Comparison of ENCODE assay signal across 9 cellular contexts in the genomic region with DNA sequence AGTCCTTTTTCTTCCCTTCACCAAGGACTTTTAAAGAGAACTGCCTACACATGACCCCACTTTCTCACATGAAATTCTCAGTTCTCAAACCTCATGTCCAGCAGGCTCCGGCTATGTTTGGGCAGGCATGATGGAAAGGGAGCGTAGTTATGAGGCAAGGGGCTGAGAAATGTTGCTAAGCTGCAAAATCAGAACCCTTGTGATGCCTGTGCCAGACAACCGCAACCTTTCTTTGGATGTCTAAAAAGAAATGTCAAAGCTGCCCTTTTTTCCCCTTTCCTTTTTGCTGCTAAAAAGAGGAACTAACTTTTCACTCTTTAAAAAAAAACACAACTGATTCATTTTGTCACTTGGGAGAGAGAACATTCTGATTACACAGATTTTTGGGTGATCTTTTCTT. TPM values are rescaled to one million over a fixed set of nuclear protein-coding genes. Genes with fewer than 3 reads are reported as not detected.
DNase-seq lines count a peak whose midpoint lies in the region; ATAC-seq and TF ChIP-seq lines count a peak whose summit lies in the region.
"Had no signal": no experiment of that assay in that cellular context is flagged by ENCODE, and none has a peak within 500 bp of the region (broad histone marks: within the 10 kb centered on the region; RNA-seq: fewer than 3 reads in every experiment).

No MANE protein-coding gene starts in this region.

- TF ChIP-seq CTCF in neural progenitor cell (IDR thresholded peaks at IDR 0.05): no peak

- no peaks in the 10 kb centered on the region for H3K9me3 ChIP-seq in neural progenitor cell (ENCODE audit: low read depth)

- H3F3A ChIP-seq in neural progenitor cell (ENCODE audit: low read depth): no peaks in the 10 kb centered on the region

- no peak overlapping the region for H2AFZ ChIP-seq in neural progenitor cell (replicated peaks)

- H3K27me3 ChIP-seq in neural progenitor cell: no peaks in the 10 kb centered on the region

- no peak overlapping the region for H3K4me2 ChIP-seq in neural progenitor cell

- ATAC-seq in GM18909 (IDR thresholded peaks at IDR 0.05; ENCODE audit: poor library complexity, unreplicated experiment) (peak; percentile 64), HG02870 (IDR thresholded peaks at IDR 0.05; ENCODE audit: unreplicated experiment) (peak; percentile 66)

- peak; percentile 38 for DNase-seq in SIG-M5 (lab: John Stamatoyannopoulos, UW)
- no peak for DNase-seq in neural progenitor cell (ENCODE audit: low spot score)
- DNase-seq in NCI-H774 (lab: John Stamatoyannopoulos, UW): no peak
- no peak for DNase-seq in HuH-7.5 (ENCODE audit: low spot score)
- DNase-seq in NCI-H2196 (lab: John Stamatoyannopoulos, UW; ENCODE audit: unreplicated experiment): no peak
- DNase-seq in activated CD4-positive, alpha-beta memory T cell treated with anti-CD3 and anti-CD28 coated beads, Interleukin-2, amount 10 ng/mL, durations not matched to agents 7 days and 5 days: no peak
- DNase-seq: NCI-H2029 treated with DMSO at 0.1 percent for 48 hours had no signal

- no peaks in the 10 kb centered on the region for H3K9me3 Mint-ChIP-seq in neural progenitor cell
- H3K9me3 Mint-ChIP-seq in activated CD4-positive, alpha-beta memory T cell treated with anti-CD3 and anti-CD28 coated beads, Interleukin-2, amount 10 ng/mL, durations not matched to agents 7 days and 5 days: no peaks in the 10 kb centered on the region

- H3K4me1 Mint-ChIP-seq in neural progenitor cell: peaks cover 28% of the 10 kb centered on the region
- H3K4me1 Mint-ChIP-seq in activated CD4-positive, alpha-beta memory T cell treated with anti-CD3 and anti-CD28 coated beads, Interleukin-2, amount 10 ng/mL, durations not matched to agents 7 days and 5 days: no peaks in the 10 kb centered on the region

- H3K27ac Mint-ChIP-seq in neural progenitor cell: no peak overlapping the region
- no peak overlapping the region for H3K27ac Mint-ChIP-seq in activated CD4-positive, alpha-beta memory T cell treated with anti-CD3 and anti-CD28 coated beads, Interleukin-2, amount 10 ng/mL, durations not matched to agents 7 days and 5 days

- POLR2A ChIA-PET in activated CD4-positive, alpha-beta memory T cell treated with anti-CD3 and anti-CD28 coated beads, Interleukin-2, amount 10 ng/mL, durations not matched to agents 7 days and 5 days (lab: Charles Lee): no interaction called here

- H3K79me2 ChIP-seq in neural progenitor cell (ENCODE audit: low read depth): peaks cover 85% of the 10 kb centered on the region

- H3K4me3 ChIP-seq in neural progenitor cell: no peak overlapping the region

- no peak overlapping the region for H3K4me3 Mint-ChIP-seq in neural progenitor cell
- H3K4me3 Mint-ChIP-seq in activated CD4-positive, alpha-beta memory T cell treated with anti-CD3 and anti-CD28 coated beads, Interleukin-2, amount 10 ng/mL, durations not matched to agents 7 days and 5 days: no peak overlapping the region

- H3K36me3 ChIP-seq in neural progenitor cell: no peaks in the 10 kb centered on the region

- H3K36me3 Mint-ChIP-seq in neural progenitor cell: peaks cover 4% of the 10 kb centered on the region
- no peaks in the 10 kb centered on the region for H3K36me3 Mint-ChIP-seq in activated CD4-positive, alpha-beta memory T cell treated with anti-CD3 and anti-CD28 coated beads, Interleukin-2, amount 10 ng/mL, durations not matched to agents 7 days and 5 days (ENCODE audit: low read depth)

- CTCF ChIA-PET in activated CD4-positive, alpha-beta memory T cell treated with anti-CD3 and anti-CD28 coated beads, Interleukin-2, amount 10 ng/mL, durations not matched to agents 7 days and 5 days (lab: Charles Lee): no interaction called here

- H3K9ac ChIP-seq in neural progenitor cell: peak overlapping the region; percentile 5

- peaks cover 33% of the 10 kb centered on the region for H4K20me1 ChIP-seq in neural progenitor cell (ENCODE audit: low read depth)

- no peak overlapping the region for H3K27ac ChIP-seq in neural progenitor cell

- H3K27me3 Mint-ChIP-seq in neural progenitor cell (ENCODE audit: insufficient read depth, low read depth): no peaks in the 10 kb centered on the region
- H3K27me3 Mint-ChIP-seq in activated CD4-positive, alpha-beta memory T cell treated with anti-CD3 and anti-CD28 coated beads, Interleukin-2, amount 10 ng/mL, durations not matched to agents 7 days and 5 days: peaks cover 3% of the 10 kb centered on the region

- peaks cover 21% of the 10 kb centered on the region for H3K4me1 ChIP-seq in neural progenitor cell

RNA-seq across cellular contexts. Expression of gene GNB4, which starts 19.2 kb away (rescaled TPM):
- 43.5 and 74.6 TPM in 2 replicates for total RNA-seq in neural progenitor cell (ENCODE audit: low replicate concordance)
- 1 to 10 TPM; 6.3 to 7.5 TPM for total RNA-seq in activated CD4-positive, alpha-beta memory T cell treated with anti-CD3 and anti-CD28 coated beads, Interleukin-2, amount 10 ng/mL, durations not matched to agents 7 days and 5 days
